12 cellular contexts compared by ENCODE assay signal in the genomic region with DNA sequence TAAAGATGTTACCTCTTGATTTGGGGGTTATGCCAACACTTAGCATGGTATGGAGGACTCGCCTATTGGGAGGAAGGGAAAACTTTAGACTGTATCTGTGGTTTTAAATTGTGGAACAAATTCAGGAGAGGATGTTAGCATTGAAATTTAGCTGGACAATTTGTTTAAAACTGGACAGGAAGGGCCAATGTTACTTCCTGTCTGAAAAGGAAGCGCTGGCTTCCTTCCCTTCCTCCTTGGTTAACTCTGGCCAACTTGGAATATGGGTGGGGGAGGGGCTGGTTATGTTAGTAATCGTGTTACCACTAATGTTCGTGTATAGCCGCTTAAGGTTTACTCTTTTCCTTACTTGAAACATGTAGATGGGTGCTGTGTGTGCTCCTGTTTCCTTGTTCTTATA. TPM values are rescaled to one million over a fixed set of nuclear protein-coding genes. Genes with fewer than 3 reads are reported as not detected.
DNase-seq lines count a peak whose midpoint lies in the region; ATAC-seq and TF ChIP-seq lines count a peak whose summit lies in the region.
"Had no signal": no experiment of that assay in that cellular context is flagged by ENCODE, and none has a peak within 500 bp of the region (broad histone marks: within the 10 kb centered on the region; RNA-seq: fewer than 3 reads in every experiment).

No MANE protein-coding gene starts in this region.

- ATAC-seq in PC-3 (no peak), GM18505 (IDR thresholded peaks at IDR 0.05; ENCODE audit: unreplicated experiment) (no peak), GM19328 (IDR thresholded peaks at IDR 0.05; ENCODE audit: unreplicated experiment) (no peak)
- ATAC-seq: activated CD8-positive, alpha-beta memory T cell treated with anti-CD3 and anti-CD28 coated beads, Interleukin-2, amount 10 ng/mL, durations not matched to agents 7 days and 5 days had no signal

- H3K4me2 ChIP-seq in PC-3 (ENCODE audit: low read length): peak overlapping the region; percentile 89

- POLR2A ChIA-PET in PC-3 (lab: Charles Lee; ENCODE audit: unreplicated experiment): interaction anchor here (0.9 kb wide), 1 partner anchor 24 kb away, joined by 8 read pairs; no protein-coding TSS in a partner anchor
- POLR2A ChIA-PET in HEK293T (lab: Yijun Ruan, JAX): no interaction called here

- no peak overlapping the region for H3K9ac ChIP-seq in PC-3 (ENCODE audit: low read length)

- H3K4me3 ChIP-seq in PC-3 (ENCODE audit: low read length): no peak overlapping the region
- peak overlapping the region; percentile 11 for H3K4me3 ChIP-seq in mesodermal cell (ENCODE audit: extremely low read depth, insufficient read depth, low read length, poor library complexity, severe bottlenecking)
- H3K4me3 ChIP-seq in suprapubic skin: no peak overlapping the region

- intact Hi-C loops in PC-3 (cut with micrococcal nuclease): no loop called here

- H2AFZ ChIP-seq in PC-3 (ENCODE audit: low read length): no peak overlapping the region

- H3K36me3 ChIP-seq in PC-3 (ENCODE audit: low read depth, low read length): peaks cover 2% of the 10 kb centered on the region; the same call in 1 of the 2 replicates
- peaks cover 22% of the 10 kb centered on the region for H3K36me3 ChIP-seq in mesodermal cell (ENCODE audit: control insufficient read depth, insufficient read depth, low read length)
- no peaks in the 10 kb centered on the region for H3K36me3 ChIP-seq in suprapubic skin

- peaks cover 18% of the 10 kb centered on the region; the same call in 1 of the 2 replicates for H4K20me1 ChIP-seq in PC-3 (ENCODE audit: low read length)

- CTCF ChIA-PET in PC-3 (lab: Charles Lee) (interaction anchor here (0.7 kb wide), 1 partner anchor 25 kb away, joined by 3 read pairs; no protein-coding TSS in a partner anchor), HEK293T (lab: Yijun Ruan, JAX) (interaction anchor here (2.3 kb wide), 1 partner anchor 25 kb away, joined by 10 read pairs; no protein-coding TSS in a partner anchor)

- peaks cover 99% of the 10 kb centered on the region for H3K79me2 ChIP-seq in PC-3 (ENCODE audit: low read length)

- TF ChIP-seq POLR2A in suprapubic skin (IDR thresholded peaks at IDR 0.05) (no peak), GM18505 (IDR thresholded peaks at IDR 0.05; ENCODE audit: borderline replicate concordance, extremely low read depth, insufficient read depth, insufficient read length) (no peak)

- H3K27me3 ChIP-seq in PC-3 (ENCODE audit: low read length): no peaks in the 10 kb centered on the region
- no peaks in the 10 kb centered on the region for H3K27me3 ChIP-seq in suprapubic skin

- BruUV-seq in PC-3 (replicated peaks; lab: Mats Ljungman, UMichigan): no TSS peak

- H3K4me1 ChIP-seq in PC-3 (ENCODE audit: insufficient read depth, low read length) (peaks cover 92% of the 10 kb centered on the region), mesodermal cell (ENCODE audit: control insufficient read depth, insufficient read depth, low read length, poor library complexity, severe bottlenecking) (peaks cover 69% of the 10 kb centered on the region), suprapubic skin (peaks cover 91% of the 10 kb centered on the region)

- H3K9me3 ChIP-seq in PC-3 (ENCODE audit: low read length) (no peaks in the 10 kb centered on the region), mesodermal cell (ENCODE audit: control insufficient read depth, low read length) (no peaks in the 10 kb centered on the region), suprapubic skin (no peaks in the 10 kb centered on the region)

- DNase-seq in PC-3 (peak; percentile 34), dermis blood vessel endothelial cell (peak; percentile 74), suprapubic skin (ENCODE audit: low spot score in 2 of 2) (no peak), HEK293T (ENCODE audit: extremely low spot score) (no peak)
- DNase-seq in activated CD4-positive, alpha-beta T cell treated with anti-CD3 and anti-CD28 coated beads, Interleukin-2, amount 50 U/mL, for 4 hours: no peak
- DNase-seq: activated CD8-positive, alpha-beta memory T cell treated with anti-CD3 and anti-CD28 coated beads, Interleukin-2, amount 10 ng/mL, durations not matched to agents 7 days and 5 days; NCI-H1092; SHP77 had no signal

- TF ChIP-seq EP300 in suprapubic skin (IDR thresholded peaks at IDR 0.05): no peak

- H3K27ac ChIP-seq in PC-3 (ENCODE audit: low read length): peak overlapping the region; percentile 96; the same call in 1 of the 2 replicates
- peak overlapping the region; percentile 100 for H3K27ac ChIP-seq in mesodermal cell (ENCODE audit: low read depth, low read length, severe bottlenecking)
- H3K27ac ChIP-seq in suprapubic skin: peak overlapping the region; percentile 84

- no peak for TF ChIP-seq CTCF in PC-3 (conservative IDR thresholded peaks at IDR 0.05; ENCODE audit: low read depth, low read length)
- TF ChIP-seq CTCF in suprapubic skin (IDR thresholded peaks at IDR 0.05): no peak

- H3F3A ChIP-seq in PC-3 (ENCODE audit: low read length, unreplicated experiment): peaks cover 18% of the 10 kb centered on the region

- H3K9me2 ChIP-seq in PC-3 (replicated peaks; ENCODE audit: low read length): no peaks in the 10 kb centered on the region

- WGBS in mesodermal cell (ENCODE audit: insufficient coverage in 2 of 2), 2 experiments: 96 to 100% methylated on average over 1 to 2 of the region's 5 CpGs
- WGBS in suprapubic skin: 55% methylated on average over 5 of the region's 5 CpGs

TF ChIP-seq in HEK293T, 16 proteins besides CTCF, POLR2A, EP300 and RAD21:
- TF ChIP-seq CTBP1 (IDR thresholded peaks at IDR 0.05; ENCODE audit: borderline replicate concordance): no peak
- TF ChIP-seq BHLHE40 (IDR thresholded peaks at IDR 0.05; ENCODE audit: borderline replicate concordance): no peak
- no peak for TF ChIP-seq L3MBTL2 (conservative IDR thresholded peaks at IDR 0.05)
- TF ChIP-seq HDGF (IDR thresholded peaks at IDR 0.05; ENCODE audit: borderline replicate concordance): no peak
- no peak for TF ChIP-seq ELF4 (IDR thresholded peaks at IDR 0.05)
- no peak for TF ChIP-seq TARDBP (IDR thresholded peaks at IDR 0.05)
- TF ChIP-seq ARNT (IDR thresholded peaks at IDR 0.05): no peak
- no peak for TF ChIP-seq LEF1 (IDR thresholded peaks at IDR 0.05; ENCODE audit: borderline replicate concordance)
- no peak for TF ChIP-seq PKNOX1 (IDR thresholded peaks at IDR 0.05)
- TF ChIP-seq FOXM1 (IDR thresholded peaks at IDR 0.05; ENCODE audit: borderline replicate concordance): no peak
- no peak for TF ChIP-seq FOXK2 (IDR thresholded peaks at IDR 0.05)
- no peak for TF ChIP-seq ZNF384 (IDR thresholded peaks at IDR 0.05)
- TF ChIP-seq SUZ12 (IDR thresholded peaks at IDR 0.05): no peak
- no peak for TF ChIP-seq FOXA1 (IDR thresholded peaks at IDR 0.05)
TF ChIP-seq in HEK293T: peak in this region for 0.

RNA-seq across cellular contexts. Expression of gene CTNND1, which starts 13.9 kb away (rescaled TPM):
- 117 and 121 TPM in 2 replicates for total RNA-seq in PC-3 (2014; rRNA removed)
- 298 and 352 TPM in 2 replicates for total RNA-seq in dermis blood vessel endothelial cell
- polyA plus RNA-seq in mesodermal cell (2013, experiment 1 of 2): 149 TPM
- 130 TPM for polyA plus RNA-seq in mesodermal cell (2013, experiment 2 of 2)
- total RNA-seq in suprapubic skin: 100 to 1,000 TPM; 216 to 336 (median 223) TPM

RNA-seq across cellular contexts. Expression of gene BTBD18, which starts 23.9 kb away (rescaled TPM):
- total RNA-seq in PC-3 (2014; rRNA removed): not detected in 2 replicates
- not detected in 2 replicates for total RNA-seq in dermis blood vessel endothelial cell
- polyA plus RNA-seq in mesodermal cell (2013, experiment 1 of 2): not detected
- not detected for polyA plus RNA-seq in mesodermal cell (2013, experiment 2 of 2)
- total RNA-seq in suprapubic skin: not detected
- total RNA-seq: activated CD8-positive, alpha-beta memory T cell treated with anti-CD3 and anti-CD28 coated beads, Interleukin-2, amount 10 ng/mL, durations not matched to agents 7 days and 5 days; G401 had no signal

RNA-seq across cellular contexts. Expression of gene SELENOH, which starts 34.2 kb away (rescaled TPM):
- total RNA-seq in PC-3 (2014; rRNA removed) (306 and 353 TPM in 2 replicates), dermis blood vessel endothelial cell (73.2 and 139 TPM in 2 replicates), suprapubic skin (10 to 100 TPM; 62.0 to 74.6 (median 67.5) TPM)
- 138 TPM for polyA plus RNA-seq in mesodermal cell (2013, experiment 1 of 2)
- 118 TPM for polyA plus RNA-seq in mesodermal cell (2013, experiment 2 of 2)

Comparison
In these comparisons a context has a peak if more than half of its experiments do, and no peak if none do; other contexts are left out.
1. DNase-seq: peak in PC-3 (single experiment) and dermis blood vessel endothelial cell (single experiment); none in suprapubic skin (0 of 2), HEK293T (single experiment) and activated CD4-positive, alpha-beta T cell treated with anti-CD3 and anti-CD28 coated beads, Interleukin-2, amount 50 U/mL, for 4 hours (0 of 2).
2. Peak in every context shown above with its lines, with median percentiles within 50 percentile points of each other: H3K27ac ChIP-seq.